In the genomic region with DNA sequence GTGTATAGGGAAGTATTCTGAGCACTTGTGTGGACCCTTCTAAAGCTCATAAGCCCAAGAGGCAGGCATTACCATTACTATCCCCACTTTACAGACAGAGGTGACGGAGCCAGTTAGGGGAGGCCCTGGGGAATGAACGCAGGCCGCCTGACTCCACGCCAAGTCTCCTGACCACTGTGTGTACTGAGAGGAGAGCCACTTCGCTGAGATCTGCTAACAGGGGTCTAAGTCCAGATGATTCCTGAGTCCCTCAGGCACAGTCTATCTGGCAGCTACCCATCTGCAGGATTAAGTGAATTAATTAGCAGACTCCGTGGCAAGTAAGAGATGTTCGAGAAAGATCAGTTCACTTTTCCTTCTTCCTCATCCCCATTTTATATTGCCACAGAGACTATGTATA, we compare ENCODE assay signal across 35 cellular contexts. TPM values are rescaled to one million over a fixed set of nuclear protein-coding genes. Genes with fewer than 3 reads are reported as not detected.
DNase-seq lines count a peak whose midpoint lies in the region; TF ChIP-seq lines count a peak whose summit lies in the region.
"Had no signal": no experiment of that assay in that cellular context is flagged by ENCODE, and none has a peak within 500 bp of the region (broad histone marks: within the 10 kb centered on the region; RNA-seq: fewer than 3 reads in every experiment).

No MANE protein-coding gene starts in this region.

- H3K27ac Mint-ChIP-seq in activated CD4-positive, alpha-beta T cell treated with anti-CD3 and anti-CD28 coated beads, Interleukin-2, amount 10 ng/mL, durations not matched to agents 7 days and 5 days = no peak overlapping the region
- H3K27ac Mint-ChIP-seq: activated CD4-positive, alpha-beta memory T cell treated with anti-CD3 and anti-CD28 coated beads, Interleukin-2, amount 10 ng/mL, durations not matched to agents 7 days and 5 days; activated naive CD4-positive, alpha-beta T cell treated with anti-CD3 and anti-CD28 coated beads, Interleukin-2, amount 10 ng/mL, durations not matched to agents 7 days and 5 days; memory B cell had no signal

- H3K27me3 ChIP-seq in BE2C (no peaks in the 10 kb centered on the region), left ventricle myocardium inferior (ENCODE audit: low read depth) (no peaks in the 10 kb centered on the region)
- H3K27me3 ChIP-seq: adrenal gland, BLaER1, dorsolateral prefrontal cortex, esophagus squamous epithelium, foreskin keratinocyte, heart right ventricle, MG63, transverse colon had no signal

- DNase-seq in BE2C (peak; percentile 69), NCI-H69 (lab: John Stamatoyannopoulos, UW) (peak; percentile 20), left ventricle myocardium inferior (peak; percentile 37), mucosa of gallbladder (ENCODE audit: low spot score) (peak; percentile 69), NCI-H187 treated with DMSO at 0.1 percent for 48 hours (lab: John Stamatoyannopoulos, UW) (no peak), NCI-H526 (lab: John Stamatoyannopoulos, UW) (no peak), SW480 (ENCODE audit: low spot score) (no peak)
- no peak for DNase-seq in activated CD4-positive, alpha-beta T cell treated with anti-CD3 and anti-CD28 coated beads, Interleukin-2, amount 10 ng/mL, durations not matched to agents 7 days and 5 days
- DNase-seq: activated CD4-positive, alpha-beta memory T cell treated with anti-CD3 and anti-CD28 coated beads, Interleukin-2, amount 10 ng/mL, durations not matched to agents 7 days and 5 days; activated CD4-positive, alpha-beta T cell treated with anti-CD3 and anti-CD28 coated beads for 1 hour; activated CD8-positive, alpha-beta memory T cell treated with anti-CD3 and anti-CD28 coated beads, Interleukin-2, amount 50 U/mL, for 4 hours; activated naive CD4-positive, alpha-beta T cell treated with anti-CD3 and anti-CD28 coated beads, Interleukin-2, amount 10 ng/mL, durations not matched to agents 7 days and 5 days; adrenal gland; dorsolateral prefrontal cortex; esophagus squamous epithelium; foreskin keratinocyte; heart right ventricle; KG1; MG63; NCI-H1417 treated with DMSO at 0.1 percent for 48 hours; NCI-H2081 treated with DMSO at 0.1 percent for 48 hours; NCI-H2227 treated with DMSO at 0.1 percent for 48 hours; NCI-H748 treated with DMSO at 0.1 percent for 48 hours; stimulated activated CD4-positive, alpha-beta T cell treated with anti-CD3 and anti-CD28 coated beads, Interleukin-4, amount 100 ng/mL, for 4 hours; T-helper 2 cell; transverse colon had no signal

- no peaks in the 10 kb centered on the region for H3K9me3 Mint-ChIP-seq in activated CD4-positive, alpha-beta T cell treated with anti-CD3 and anti-CD28 coated beads, Interleukin-2, amount 10 ng/mL, durations not matched to agents 7 days and 5 days
- H3K9me3 Mint-ChIP-seq: activated CD4-positive, alpha-beta memory T cell treated with anti-CD3 and anti-CD28 coated beads, Interleukin-2, amount 10 ng/mL, durations not matched to agents 7 days and 5 days; activated naive CD4-positive, alpha-beta T cell treated with anti-CD3 and anti-CD28 coated beads, Interleukin-2, amount 10 ng/mL, durations not matched to agents 7 days and 5 days; brain; memory B cell; neural crest cell had no signal

- POLR2A ChIA-PET in activated CD4-positive, alpha-beta T cell treated with anti-CD3 and anti-CD28 coated beads, Interleukin-2, amount 10 ng/mL, durations not matched to agents 7 days and 5 days (lab: Charles Lee) = no interaction called here

- H3K27ac ChIP-seq in left ventricle myocardium inferior (replicated peaks) = peak overlapping the region; percentile 52
- H3K27ac ChIP-seq: BLaER1, dorsolateral prefrontal cortex, esophagus squamous epithelium, foreskin keratinocyte, parathyroid adenoma, transverse colon had no signal

- no peaks in the 10 kb centered on the region for H3K27me3 Mint-ChIP-seq in activated CD4-positive, alpha-beta T cell treated with anti-CD3 and anti-CD28 coated beads, Interleukin-2, amount 10 ng/mL, durations not matched to agents 7 days and 5 days
- H3K27me3 Mint-ChIP-seq: activated CD4-positive, alpha-beta memory T cell treated with anti-CD3 and anti-CD28 coated beads, Interleukin-2, amount 10 ng/mL, durations not matched to agents 7 days and 5 days; activated naive CD4-positive, alpha-beta T cell treated with anti-CD3 and anti-CD28 coated beads, Interleukin-2, amount 10 ng/mL, durations not matched to agents 7 days and 5 days; brain; memory B cell had no signal

- no peaks in the 10 kb centered on the region for H3K36me3 ChIP-seq in BE2C
- no peaks in the 10 kb centered on the region for H3K36me3 ChIP-seq in left ventricle myocardium inferior
- H3K36me3 ChIP-seq: adrenal gland, HAP-1, MG63, transverse colon had no signal

- intact Hi-C loops in left ventricle myocardium inferior (cut with micrococcal nuclease) = no loop called here

- H3K4me3 Mint-ChIP-seq in activated CD4-positive, alpha-beta T cell treated with anti-CD3 and anti-CD28 coated beads, Interleukin-2, amount 10 ng/mL, durations not matched to agents 7 days and 5 days = no peak overlapping the region
- H3K4me3 Mint-ChIP-seq: activated CD4-positive, alpha-beta memory T cell treated with anti-CD3 and anti-CD28 coated beads, Interleukin-2, amount 10 ng/mL, durations not matched to agents 7 days and 5 days; activated naive CD4-positive, alpha-beta T cell treated with anti-CD3 and anti-CD28 coated beads, Interleukin-2, amount 10 ng/mL, durations not matched to agents 7 days and 5 days; memory B cell; neural crest cell had no signal

- H3K4me1 Mint-ChIP-seq in activated CD4-positive, alpha-beta T cell treated with anti-CD3 and anti-CD28 coated beads, Interleukin-2, amount 10 ng/mL, durations not matched to agents 7 days and 5 days = peaks cover 17% of the 10 kb centered on the region

- peaks cover 2% of the 10 kb centered on the region for H3K36me3 Mint-ChIP-seq in activated CD4-positive, alpha-beta T cell treated with anti-CD3 and anti-CD28 coated beads, Interleukin-2, amount 10 ng/mL, durations not matched to agents 7 days and 5 days (ENCODE audit: low read depth)
- H3K36me3 Mint-ChIP-seq: activated naive CD4-positive, alpha-beta T cell treated with anti-CD3 and anti-CD28 coated beads, Interleukin-2, amount 10 ng/mL, durations not matched to agents 7 days and 5 days had no signal

- H3K4me3 ChIP-seq in BE2C (ENCODE audit: low read depth, low read length) (no peak overlapping the region), left ventricle myocardium inferior (no peak overlapping the region)
- H3K4me3 ChIP-seq: adrenal gland, BLaER1, dorsolateral prefrontal cortex, esophagus squamous epithelium, HAP-1, heart right ventricle, MG63, transverse colon had no signal

- H3K9me3 ChIP-seq in BE2C (no peaks in the 10 kb centered on the region), left ventricle myocardium inferior (replicated peaks) (no peaks in the 10 kb centered on the region)
- H3K9me3 ChIP-seq: adrenal gland, BLaER1, esophagus squamous epithelium, HAP-1, heart right ventricle, MG63, transverse colon had no signal

- TF ChIP-seq CTCF in BE2C (IDR thresholded peaks at IDR 0.05; ENCODE audit: low read depth, low read length) = no peak
- no peak for TF ChIP-seq CTCF in left ventricle myocardium inferior (IDR thresholded peaks at IDR 0.05; ENCODE audit: borderline replicate concordance)

- CTCF ChIA-PET in activated CD4-positive, alpha-beta T cell treated with anti-CD3 and anti-CD28 coated beads, Interleukin-2, amount 10 ng/mL, durations not matched to agents 7 days and 5 days (lab: Charles Lee) = no interaction called here

- H3K4me1 ChIP-seq in BE2C (peaks cover 28% of the 10 kb centered on the region), left ventricle myocardium inferior (peaks cover 86% of the 10 kb centered on the region)
- H3K4me1 ChIP-seq: foreskin keratinocyte, HAP-1 had no signal

RNA-seq across cellular contexts. Expression of a gene that starts 13.7 kb away (rescaled TPM):
- polyA plus RNA-seq in BE2C (2012; ENCODE audit: insufficient read depth, insufficient read length, low read depth) = 163 TPM
- 105 TPM for total RNA-seq in left ventricle myocardium inferior
- 566 TPM for total RNA-seq in mucosa of gallbladder
- total RNA-seq in activated CD4-positive, alpha-beta T cell treated with anti-CD3 and anti-CD28 coated beads, Interleukin-2, amount 10 ng/mL, durations not matched to agents 7 days and 5 days = 10 to 100 TPM; 30.6 to 32.3 TPM

RNA-seq across cellular contexts. Expression of a gene that starts 37.6 kb away (rescaled TPM):
- polyA plus RNA-seq in BE2C (2012; ENCODE audit: insufficient read depth, insufficient read length, low read depth) = 0.17 TPM
- not detected for total RNA-seq in left ventricle myocardium inferior
- total RNA-seq in mucosa of gallbladder = not detected
- not detected for total RNA-seq in activated CD4-positive, alpha-beta T cell treated with anti-CD3 and anti-CD28 coated beads, Interleukin-2, amount 10 ng/mL, durations not matched to agents 7 days and 5 days
- total RNA-seq: activated CD4-positive, alpha-beta memory T cell treated with anti-CD3 and anti-CD28 coated beads, Interleukin-2, amount 10 ng/mL, durations not matched to agents 7 days and 5 days; adrenal gland; chondrocyte; esophagus squamous epithelium; foreskin keratinocyte; heart right ventricle; neural crest cell; RPMI7951; transverse colon had no signal
- polyA plus RNA-seq: adrenal gland, AG04450, foreskin keratinocyte, heart right ventricle had no signal

Comparison
In these comparisons a context has a peak if more than half of its experiments do, and no peak if none do; other contexts are left out.
1. DNase-seq: peak in BE2C (single experiment), NCI-H69 (single experiment), left ventricle myocardium inferior (single experiment) and mucosa of gallbladder (single experiment); none in NCI-H187 treated with DMSO at 0.1 percent for 48 hours (single experiment), NCI-H526 (0 of 2), SW480 (single experiment) and activated CD4-positive, alpha-beta T cell treated with anti-CD3 and anti-CD28 coated beads, Interleukin-2, amount 10 ng/mL, durations not matched to agents 7 days and 5 days (single experiment).